ENCODE assay signal across 10 cellular contexts in genomic region chr2:152466041-152466440, GRCh38.
A peak's percentile ranks its signal among the peaks of the same experiment; 100 is the strongest.
DNase-seq lines count a peak whose midpoint lies in the region; ATAC-seq, FAIRE-seq and TF ChIP-seq lines count a peak whose summit lies in the region.
"Had no signal": no experiment of that assay in that cellular context is flagged by ENCODE, and none has a peak within 500 bp of the region (broad histone marks: within the 10 kb centered on the region; RNA-seq: fewer than 3 reads in every experiment).

No MANE protein-coding gene starts in this region.

- H3K9me2 ChIP-seq in GM23338 (ENCODE audit: insufficient read depth) (no peaks in the 10 kb centered on the region), PC-3 (replicated peaks; ENCODE audit: low read length) (no peaks in the 10 kb centered on the region)

- peaks cover 7% of the 10 kb centered on the region for H3K9me1 ChIP-seq in keratinocyte (ENCODE audit: control insufficient read depth, extremely low read depth, insufficient read depth, low read length)

- dilution Hi-C loops in keratinocyte (cut with MboI; ENCODE audit: extremely low pct_ligation_motif_present, low sequenced_read_pairs), result no loop called here

- ATAC-seq in GM23338 (peak; percentile 38), PC-3 (peak; percentile 44), HG02981 (IDR thresholded peaks at IDR 0.05; ENCODE audit: unreplicated experiment) (no peak)
- no peak for ATAC-seq in activated CD8-positive, alpha-beta memory T cell treated with anti-CD3 and anti-CD28 coated beads, Interleukin-2, amount 10 ng/mL, durations not matched to agents 7 days and 5 days

- H3K36me3 ChIP-seq in GM23338 (ENCODE audit: insufficient read depth) (no peaks in the 10 kb centered on the region), PC-3 (ENCODE audit: low read depth, low read length) (no peaks in the 10 kb centered on the region), keratinocyte (ENCODE audit: control insufficient read depth in 2 of 2, extremely low read depth in 1 of 2, insufficient read depth in 2 of 2, low read length in 2 of 2) (no peaks in the 10 kb centered on the region)

- TF ChIP-seq CTCF in GM23338 (conservative IDR thresholded peaks at IDR 0.05; ENCODE audit: low read depth in 2 of 2), result peak in 1 of 2 experiments; percentile 48; a peak in 3 of 4 replicates
- no peak for TF ChIP-seq CTCF in PC-3 (conservative IDR thresholded peaks at IDR 0.05; ENCODE audit: low read depth, low read length)
- no peak for TF ChIP-seq CTCF in keratinocyte (optimal IDR thresholded peaks at IDR 0.05 in 1 of 3, IDR thresholded peaks at IDR 0.05 in 1 of 3, conservative IDR thresholded peaks at IDR 0.05 in 1 of 3; ENCODE audit: extremely low read depth in 1 of 3, insufficient read depth in 2 of 3, low read length in 3 of 3)

- BruUV-seq in PC-3 (replicated peaks; lab: Mats Ljungman, UMichigan), result no TSS peak

- no peaks in the 10 kb centered on the region for H3K9me3 ChIP-seq in PC-3 (ENCODE audit: low read length)
- H3K9me3 ChIP-seq in keratinocyte (ENCODE audit: control insufficient read depth, low read depth, low read length), result no peaks in the 10 kb centered on the region

- no peak for FAIRE-seq in keratinocyte (lab: Jason Lieb, UNC)
- FAIRE-seq: GM19239 had no signal

- H3K27ac ChIP-seq in GM23338 (ENCODE audit: low read depth) (no peak overlapping the region), PC-3 (ENCODE audit: low read length) (no peak overlapping the region), keratinocyte (ENCODE audit: control insufficient read depth, insufficient read depth, low read length) (peak overlapping the region; percentile 84)

- POLR2A ChIA-PET in PC-3 (lab: Charles Lee; ENCODE audit: unreplicated experiment), result no interaction called here

- intact Hi-C loops in PC-3 (cut with micrococcal nuclease), result no loop called here

- CTCF ChIA-PET in PC-3 (lab: Charles Lee), result no interaction called here
- CTCF ChIA-PET in activated CD8-positive, alpha-beta memory T cell treated with anti-CD3 and anti-CD28 coated beads, Interleukin-2, amount 10 ng/mL, durations not matched to agents 7 days and 5 days (lab: Charles Lee), result no interaction called here

- H3K27me3 Mint-ChIP-seq in GM23338 (ENCODE audit: insufficient read depth, low read depth, poor library complexity), result peaks cover 5% of the 10 kb centered on the region
- peaks cover 17% of the 10 kb centered on the region for H3K27me3 Mint-ChIP-seq in activated CD8-positive, alpha-beta memory T cell treated with anti-CD3 and anti-CD28 coated beads, Interleukin-2, amount 10 ng/mL, durations not matched to agents 7 days and 5 days

- H3K27me3 ChIP-seq in GM23338 (ENCODE audit: insufficient read depth), result no peaks in the 10 kb centered on the region
- no peaks in the 10 kb centered on the region for H3K27me3 ChIP-seq in PC-3 (ENCODE audit: low read length)
- no peaks in the 10 kb centered on the region for H3K27me3 ChIP-seq in keratinocyte (ENCODE audit: control insufficient read depth, extremely low read depth, insufficient read depth, low read length)

- no peaks in the 10 kb centered on the region for H3K36me3 Mint-ChIP-seq in GM23338 (ENCODE audit: low read depth)
- H3K36me3 Mint-ChIP-seq in activated CD8-positive, alpha-beta memory T cell treated with anti-CD3 and anti-CD28 coated beads, Interleukin-2, amount 10 ng/mL, durations not matched to agents 7 days and 5 days, result no peaks in the 10 kb centered on the region

- H3K4me1 ChIP-seq in GM23338 (ENCODE audit: insufficient read depth), result peaks cover 72% of the 10 kb centered on the region
- peaks cover 29% of the 10 kb centered on the region for H3K4me1 ChIP-seq in PC-3 (ENCODE audit: insufficient read depth, low read length)
- H3K4me1 ChIP-seq in keratinocyte (ENCODE audit: control insufficient read depth, extremely low read depth, insufficient read depth, low read length), result peaks cover 44% of the 10 kb centered on the region

- H3K4me2 ChIP-seq in GM23338, result no peak overlapping the region
- no peak overlapping the region for H3K4me2 ChIP-seq in PC-3 (ENCODE audit: low read length)
- peak overlapping the region; percentile 92 for H3K4me2 ChIP-seq in keratinocyte (ENCODE audit: control insufficient read depth, extremely low read depth, insufficient read depth, low read depth, low read length)

- H3F3A ChIP-seq in GM23338 (replicated peaks; ENCODE audit: low read depth) (no peaks in the 10 kb centered on the region), PC-3 (ENCODE audit: low read length, unreplicated experiment) (no peaks in the 10 kb centered on the region)

- H3K4me1 Mint-ChIP-seq in GM23338, result peaks cover 73% of the 10 kb centered on the region
- H3K4me1 Mint-ChIP-seq in activated CD8-positive, alpha-beta memory T cell treated with anti-CD3 and anti-CD28 coated beads, Interleukin-2, amount 10 ng/mL, durations not matched to agents 7 days and 5 days, result peaks cover 5% of the 10 kb centered on the region

- in situ Hi-C loops in Caki2 (cut with HindIII; ENCODE audit: low pct_unique_long_range_greater_than_20kb, low sequenced_read_pairs), result no loop called here

- H3K9me3 Mint-ChIP-seq in GM23338, result no peaks in the 10 kb centered on the region
- no peaks in the 10 kb centered on the region for H3K9me3 Mint-ChIP-seq in activated CD8-positive, alpha-beta memory T cell treated with anti-CD3 and anti-CD28 coated beads, Interleukin-2, amount 10 ng/mL, durations not matched to agents 7 days and 5 days (ENCODE audit: low read depth)

- no peak overlapping the region for H3K27ac Mint-ChIP-seq in GM23338
- no peak overlapping the region for H3K27ac Mint-ChIP-seq in activated CD8-positive, alpha-beta memory T cell treated with anti-CD3 and anti-CD28 coated beads, Interleukin-2, amount 10 ng/mL, durations not matched to agents 7 days and 5 days

- DNase-seq in Caki2 (ENCODE audit: low read depth), result peak; percentile 74
- DNase-seq in GM23338 (ENCODE audit: low spot score), result no peak
- DNase-seq in PC-3, result peak; percentile 13
- DNase-seq in keratinocyte (ENCODE audit: low read depth, low spot score), result no peak
- DNase-seq in activated CD8-positive, alpha-beta memory T cell treated with anti-CD3 and anti-CD28 coated beads, Interleukin-2, amount 10 ng/mL, durations not matched to agents 7 days and 5 days, result no peak
- DNase-seq in AG08395 (ENCODE audit: low spot score), result no peak
- no peak for DNase-seq in activated T-cell treated with anti-CD3 and anti-CD28 coated beads for 4 hours

- peaks cover 94% of the 10 kb centered on the region for H3K79me2 ChIP-seq in GM23338 (replicated peaks; ENCODE audit: insufficient read depth)
- peaks cover 42% of the 10 kb centered on the region for H3K79me2 ChIP-seq in PC-3 (ENCODE audit: low read length)
- peaks cover 92% of the 10 kb centered on the region for H3K79me2 ChIP-seq in keratinocyte (ENCODE audit: control insufficient read depth, insufficient read depth, low read length)

- H4K20me1 ChIP-seq in GM23338 (replicated peaks; ENCODE audit: insufficient read depth) (peaks cover 19% of the 10 kb centered on the region), PC-3 (ENCODE audit: low read length) (no peaks in the 10 kb centered on the region), keratinocyte (ENCODE audit: control insufficient read depth, extremely low read depth, insufficient read depth, low read length) (no peaks in the 10 kb centered on the region)

- H3K9ac ChIP-seq in PC-3 (ENCODE audit: low read length), result no peak overlapping the region
- no peak overlapping the region for H3K9ac ChIP-seq in keratinocyte (ENCODE audit: control insufficient read depth, extremely low read depth, insufficient read depth, low read length)

- H3K4me3 Mint-ChIP-seq in GM23338, result no peak overlapping the region
- H3K4me3 Mint-ChIP-seq in activated CD8-positive, alpha-beta memory T cell treated with anti-CD3 and anti-CD28 coated beads, Interleukin-2, amount 10 ng/mL, durations not matched to agents 7 days and 5 days, result no peak overlapping the region

- H2AFZ ChIP-seq in GM23338, result no peak overlapping the region
- no peak overlapping the region for H2AFZ ChIP-seq in PC-3 (ENCODE audit: low read length)
- no peak overlapping the region for H2AFZ ChIP-seq in keratinocyte (ENCODE audit: control insufficient read depth, low read length)

- H3K4me3 ChIP-seq in GM23338 (no peak overlapping the region), PC-3 (ENCODE audit: low read length) (no peak overlapping the region), keratinocyte (ENCODE audit: control insufficient read depth in 2 of 3, extremely low read depth in 1 of 3, insufficient read depth in 2 of 3, low read depth in 1 of 3, low read length in 3 of 3) (peak overlapping the region in 1 of 3 experiments; percentile 20)
- H3K4me3 ChIP-seq: coronary artery had no signal

TF ChIP-seq in GM23338, 12 proteins besides CTCF, POLR2A, EP300 and RAD21:
- TF ChIP-seq CREB1 (CRISPR knock-in tag; IDR thresholded peaks at IDR 0.05; ENCODE audit: low read depth) (no peak), NANOG (IDR thresholded peaks at IDR 0.05; ENCODE audit: borderline replicate concordance) (no peak)

Comparison
In these comparisons a context has a peak if more than half of its experiments do, and no peak if none do; other contexts are left out.
1. DNase-seq: peak in Caki2 (single experiment) and PC-3 (single experiment); none in GM23338 (single experiment), keratinocyte (single experiment), activated CD8-positive, alpha-beta memory T cell treated with anti-CD3 and anti-CD28 coated beads, Interleukin-2, amount 10 ng/mL, durations not matched to agents 7 days and 5 days (single experiment), AG08395 (single experiment) and activated T-cell treated with anti-CD3 and anti-CD28 coated beads for 4 hours (single experiment).
2. ATAC-seq: peak in GM23338 (single experiment) and PC-3 (single experiment); none in HG02981 (single experiment) and activated CD8-positive, alpha-beta memory T cell treated with anti-CD3 and anti-CD28 coated beads, Interleukin-2, amount 10 ng/mL, durations not matched to agents 7 days and 5 days (single experiment).